ENCODE assay signal across 8 cellular contexts in genomic region chr3:171704002-171704401, GRCh38.
DNase-seq lines count a peak whose midpoint lies in the region; ATAC-seq, FAIRE-seq and TF ChIP-seq lines count a peak whose summit lies in the region.

No MANE protein-coding gene starts in this region.

- POLR2A ChIA-PET in GM12878 (lab: Charles Lee) = no interaction called here

- H3K4me2 ChIP-seq in GM12878 (ENCODE audit: control insufficient read depth, insufficient read depth) = no peak overlapping the region

- ATAC-seq in GM12878 (peak; percentile 74), lower lobe of right lung (peak; percentile 73 to 77), HG02870 (IDR thresholded peaks at IDR 0.05; ENCODE audit: unreplicated experiment) (no peak)

- H3K4me3 ChIP-seq in GM12878 (no peak overlapping the region), lower lobe of right lung (no peak overlapping the region)

- no peaks in the 10 kb centered on the region for H3K4me1 ChIP-seq in GM12878 (ENCODE audit: control insufficient read depth, insufficient read depth, low read length)
- no peaks in the 10 kb centered on the region for H3K4me1 ChIP-seq in lower lobe of right lung

- no peak for TF ChIP-seq EP300 in GM12878 (IDR thresholded peaks at IDR 0.05; ENCODE audit: borderline replicate concordance in 1 of 2, control insufficient read depth in 1 of 2, low read depth in 2 of 2, low read length in 2 of 2)

- peak; percentile 18 for DNase-seq in Ammon's horn (ENCODE audit: low spot score)
- DNase-seq in GM12891 (ENCODE audit: insufficient read length, low spot score) = peak; percentile 5
- peak; percentile 63 for DNase-seq in NCI-H69 (lab: John Stamatoyannopoulos, UW)
- no peak for DNase-seq in GM12878 (ENCODE audit: low read depth, low spot score)
- DNase-seq in lower lobe of right lung = no peak
- no peak for DNase-seq in NCI-H510A treated with DMSO at 0.1 percent for 48 hours (lab: John Stamatoyannopoulos, UW)
- no peak for DNase-seq in DMS153 (lab: John Stamatoyannopoulos, UW)

- no peak overlapping the region for H2AFZ ChIP-seq in GM12878 (ENCODE audit: control insufficient read depth, low read depth, low read length)

- SMC1A ChIA-PET in GM12878 (lab: Charles Lee; ENCODE audit: uncharacterized antibody, unreplicated experiment) = interaction anchor here (1.1 to 1.9 kb wide), 4 partner anchors 9 to 130 kb away, joined by 3 to 6 read pairs (median 4); no protein-coding TSS in a partner anchor

- WGBS in GM12878 (ENCODE audit: insufficient coverage, insufficient replicate concordance, low lambda C conversion rate, missing lambda C conversion rate) = 0% methylated on average over 2 of the region's 2 CpGs

- H3K36me3 ChIP-seq in GM12878 (ENCODE audit: control insufficient read depth in 2 of 2, insufficient read depth in 2 of 2, low read length in 1 of 2) = no peaks in the 10 kb centered on the region
- peaks cover 14% of the 10 kb centered on the region for H3K36me3 ChIP-seq in lower lobe of right lung

- in situ Hi-C loops in GM12878 (cut with MboI) = no loop called here

- no peak overlapping the region for H3K27ac ChIP-seq in GM12878 (ENCODE audit: control insufficient read depth, insufficient read depth)
- H3K27ac ChIP-seq in lower lobe of right lung = no peak overlapping the region

- CTCF ChIA-PET in GM12878 (lab: Yijun Ruan, JAX) = interaction anchor here (1.3 to 5.4 kb wide), 4 partner anchors 65 to 125 kb away, joined by 3 to 37 read pairs (median 8); no protein-coding TSS in a partner anchor

- no peak overlapping the region for H3K9ac ChIP-seq in GM12878 (ENCODE audit: control insufficient read depth, insufficient read depth, low read length)

- peak; percentile 55 for TF ChIP-seq RAD21 in GM12878 (IDR thresholded peaks at IDR 0.05; ENCODE audit: insufficient read depth, low read depth, low read length)

- H3K79me2 ChIP-seq in GM12878 (ENCODE audit: control insufficient read depth, insufficient read depth, low read length) = no peaks in the 10 kb centered on the region

- no peaks in the 10 kb centered on the region; the same call in 1 of the 3 replicates for H3K9me3 ChIP-seq in GM12878 (replicated peaks; ENCODE audit: control insufficient read depth, insufficient read depth, low read length)
- H3K9me3 ChIP-seq in lower lobe of right lung = no peaks in the 10 kb centered on the region

- H3K27me3 ChIP-seq in GM12878 (replicated peaks in 1 of 2; ENCODE audit: control insufficient read depth in 2 of 2, insufficient read depth in 2 of 2, low read length in 1 of 2) (no peaks in the 10 kb centered on the region; a peak in 1 of 4 replicates), lower lobe of right lung (ENCODE audit: low read depth) (no peaks in the 10 kb centered on the region)

- RAD21 ChIA-PET in GM12878 (lab: Charles Lee; ENCODE audit: unreplicated experiment) = interaction anchor here (0.9 to 1.5 kb wide), 3 partner anchors 9 to 130 kb away, joined by 3 to 4 read pairs (median 4); no protein-coding TSS in a partner anchor

- FAIRE-seq in GM12891 (lab: Jason Lieb, UNC) = no peak
- FAIRE-seq in GM12878 (lab: Jason Lieb, UNC) = no peak

- peak; percentile 24 to 63 (median 41); a peak in 4 of 6 replicates for TF ChIP-seq CTCF in GM12878 (IDR thresholded peaks at IDR 0.05 in 2 of 3, conservative IDR thresholded peaks at IDR 0.05 in 1 of 3; ENCODE audit: control insufficient read depth in 2 of 3, extremely low read depth in 1 of 3, insufficient read depth in 1 of 3, low read depth in 3 of 3, low read length in 3 of 3)
- peak; percentile 66 for TF ChIP-seq CTCF in lower lobe of right lung (IDR thresholded peaks at IDR 0.05)

- H4K20me1 ChIP-seq in GM12878 (ENCODE audit: control insufficient read depth, insufficient read depth) = no peaks in the 10 kb centered on the region

- TF ChIP-seq POLR2A in GM12891 (IDR thresholded peaks at IDR 0.05; ENCODE audit: low read depth, low read length) (no peak), GM12878 (IDR thresholded peaks at IDR 0.05; ENCODE audit: low read depth, low read length) (no peak)

- intact Hi-C loops in GM12878 (cut with micrococcal nuclease; ENCODE audit: unreplicated experiment) = loop anchor here (5.0 kb wide), 2 partner anchors 68 to 128 kb away; no protein-coding TSS in a partner anchor
- intact Hi-C loops in lower lobe of right lung (cut with DNase I) = no loop called here

- BruUV-seq in GM12878 (replicated peaks; lab: Mats Ljungman, UMichigan) = no TSS peak

TF ChIP-seq in GM12891, 5 proteins besides CTCF, POLR2A, EP300 and RAD21:
- TF ChIP-seq PAX5 (IDR thresholded peaks at IDR 0.05; ENCODE audit: insufficient read depth, low read length, severe bottlenecking) (no peak), POLR2AphosphoS5 (IDR thresholded peaks at IDR 0.05; ENCODE audit: low read depth, low read length) (no peak)

TF ChIP-seq in GM12878, 131 proteins besides CTCF, POLR2A, EP300 and RAD21:
- TF ChIP-seq SMC3 (IDR thresholded peaks at IDR 0.05; ENCODE audit: borderline replicate concordance, low read length) = peak; percentile 38; the same call in 1 of the 2 replicates
- no peak for TF ChIP-seq MTA3 (IDR thresholded peaks at IDR 0.05; ENCODE audit: borderline replicate concordance, low read length)

Comparison
In these comparisons a context has a peak if more than half of its experiments do, and no peak if none do; other contexts are left out.
1. DNase-seq: peak in Ammon's horn (single experiment), GM12891 (single experiment) and NCI-H69 (single experiment); none in GM12878 (single experiment), lower lobe of right lung (single experiment), NCI-H510A treated with DMSO at 0.1 percent for 48 hours (single experiment) and DMS153 (single experiment).